Comparison of ENCODE assay signal across 8 cellular contexts in the genomic region with DNA sequence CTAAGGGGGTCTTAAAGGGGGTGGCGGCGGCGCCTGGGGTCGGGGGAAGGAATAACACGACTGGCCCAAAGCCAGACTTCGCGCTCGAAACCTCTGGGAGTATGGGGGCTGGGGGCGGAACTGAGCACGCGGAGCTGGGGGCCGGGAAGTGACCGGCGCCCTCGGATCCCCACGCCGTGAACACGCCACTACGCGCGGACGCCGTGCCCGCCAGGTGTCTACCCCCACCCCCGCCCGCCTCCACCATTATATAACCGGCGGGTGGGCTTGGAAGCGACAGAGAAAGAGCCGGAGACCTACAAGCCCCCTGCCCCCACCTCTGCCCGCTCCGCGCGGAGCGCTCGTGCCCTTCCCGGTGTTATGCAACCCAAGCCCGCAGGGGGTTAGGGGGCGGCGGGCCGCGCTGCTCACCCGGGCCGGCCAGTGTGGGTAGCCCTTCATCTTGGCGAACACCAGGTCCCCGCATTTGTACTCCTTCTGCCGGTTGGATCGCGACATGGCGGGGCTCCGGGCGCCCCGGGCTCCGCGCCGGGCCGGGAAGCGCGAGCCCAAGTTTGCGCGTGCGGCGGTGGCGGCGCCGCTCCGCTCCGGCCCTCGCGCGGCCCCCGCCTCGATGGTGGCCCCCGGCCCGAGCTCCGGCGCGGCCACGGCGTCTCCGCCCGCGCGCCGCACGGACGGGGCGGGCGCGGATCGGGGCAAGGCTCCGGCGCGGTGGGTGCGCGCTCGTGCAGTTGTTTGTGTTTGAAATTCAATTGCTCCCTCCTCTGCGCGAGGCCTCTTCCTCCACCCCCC. TPM values are rescaled to one million over a fixed set of nuclear protein-coding genes. Genes with fewer than 3 reads are reported as not detected.
A peak's percentile ranks its signal among the peaks of the same experiment; 100 is the strongest.
DNase-seq lines count a peak whose midpoint lies in the region; ATAC-seq, FAIRE-seq and TF ChIP-seq lines count a peak whose summit lies in the region.

A gene (minus strand): TSS at position 744 of the 792 bp plus-strand sequence. CDS start 246 bp downstream, at position 498.

- peaks cover 62% of the 10 kb centered on the region for H3K79me2 ChIP-seq in keratinocyte (ENCODE audit: control insufficient read depth, insufficient read depth, low read length)

- H3K9me3 ChIP-seq in SK-N-MC (ENCODE audit: low read depth, low read length), result no peaks in the 10 kb centered on the region
- H3K9me3 ChIP-seq in keratinocyte (ENCODE audit: control insufficient read depth, low read depth, low read length), result no peaks in the 10 kb centered on the region

- H3K4me3 ChIP-seq in SK-N-MC, result peak within 1 kb of the TSS; percentile 99
- H3K4me3 ChIP-seq in keratinocyte (ENCODE audit: control insufficient read depth in 2 of 3, extremely low read depth in 1 of 3, insufficient read depth in 2 of 3, low read depth in 1 of 3, low read length in 3 of 3), result peak within 1 kb of the TSS; percentile 88 to 99 (median 97)

- H4K20me1 ChIP-seq in keratinocyte (ENCODE audit: control insufficient read depth, extremely low read depth, insufficient read depth, low read length), result no peaks in the 10 kb centered on the region

- H3K9ac ChIP-seq in SK-N-MC (ENCODE audit: insufficient read length), result peak within 1 kb of the TSS; percentile 99
- H3K9ac ChIP-seq in keratinocyte (ENCODE audit: control insufficient read depth, extremely low read depth, insufficient read depth, low read length), result peak within 1 kb of the TSS; percentile 100

- H3K9me1 ChIP-seq in keratinocyte (ENCODE audit: control insufficient read depth, extremely low read depth, insufficient read depth, low read length), result no peaks in the 10 kb centered on the region

- H3K4me1 ChIP-seq in keratinocyte (ENCODE audit: control insufficient read depth, extremely low read depth, insufficient read depth, low read length), result peaks cover 40% of the 10 kb centered on the region

- H3K36me3 ChIP-seq in SK-N-MC (ENCODE audit: insufficient read depth, low read length) (peaks cover 5% of the 10 kb centered on the region; the same call in 1 of the 2 replicates), keratinocyte (ENCODE audit: control insufficient read depth in 2 of 2, extremely low read depth in 1 of 2, insufficient read depth in 2 of 2, low read length in 2 of 2) (peaks cover 3 to 15% of the 10 kb centered on the region in 2 experiments)

- no peak for FAIRE-seq in keratinocyte (lab: Jason Lieb, UNC)

- ATAC-seq in HG03097 (IDR thresholded peaks at IDR 0.05; ENCODE audit: low FRiP score, unreplicated experiment), result peak; percentile 6
- no peak for ATAC-seq in HG03095 (IDR thresholded peaks at IDR 0.05; ENCODE audit: unreplicated experiment)

- dilution Hi-C loops in keratinocyte (cut with MboI; ENCODE audit: extremely low pct_ligation_motif_present, low sequenced_read_pairs), result no loop called here

- no peaks in the 10 kb centered on the region for H3K27me3 ChIP-seq in keratinocyte (ENCODE audit: control insufficient read depth, extremely low read depth, insufficient read depth, low read length)

- no peak for TF ChIP-seq CTCF in keratinocyte (optimal IDR thresholded peaks at IDR 0.05 in 1 of 3, IDR thresholded peaks at IDR 0.05 in 1 of 3, conservative IDR thresholded peaks at IDR 0.05 in 1 of 3; ENCODE audit: extremely low read depth in 1 of 3, insufficient read depth in 2 of 3, low read length in 3 of 3)

- H3K4me2 ChIP-seq in keratinocyte (ENCODE audit: control insufficient read depth, extremely low read depth, insufficient read depth, low read depth, low read length), result peak within 1 kb of the TSS; percentile 100

- peak; percentile 38 for DNase-seq in stimulated activated CD4-positive, alpha-beta T cell treated with anti-CD3 and anti-CD28 coated beads, Interleukin-12 subunit alpha, Interleukin-12 subunit beta, amount 100 ng/mL, for 4 hours
- DNase-seq in stimulated activated CD4-positive, alpha-beta T cell treated with anti-CD3 and anti-CD28 coated beads, Interleukin-2, amount 100 ng/mL, for 48 hours, result no peak
- DNase-seq in SK-N-MC (ENCODE audit: low read depth, low spot score), result no peak
- peak in 36 of 61 donors; percentile 24 to 80 (median 54) for DNase-seq in caudate nucleus (lab: John Stamatoyannopoulos, UW)
- no peak for DNase-seq in keratinocyte (ENCODE audit: low read depth, low spot score)
- peak; percentile 36 for DNase-seq in stimulated activated CD4-positive, alpha-beta T cell treated with anti-CD3 and anti-CD28 coated beads, Interleukin-1b, Interleukin-23, amount 100 ng/mL, for 48 hours

- H2AFZ ChIP-seq in keratinocyte (ENCODE audit: control insufficient read depth, low read length), result peak within 1 kb of the TSS; percentile 66

- H3K27ac ChIP-seq in SK-N-MC (peak within 1 kb of the TSS; percentile 94), caudate nucleus (ENCODE audit: low read depth, low read length) (peak within 1 kb of the TSS; percentile 99), keratinocyte (ENCODE audit: control insufficient read depth, insufficient read depth, low read length) (peak within 1 kb of the TSS; percentile 98)

RNA-seq across cellular contexts. Expression of the gene that starts here (rescaled TPM):
- 172 to 240 TPM (median 196 TPM) in 3 replicates for polyA plus RNA-seq in keratinocyte
- polyA plus RNA-seq in keratinocyte (2011; ENCODE audit: low read depth), result 161 TPM
- 221 and 240 TPM in 2 replicates for polyA plus RNA-seq in keratinocyte (2011; cell fraction: cytosol; rRNA removed)
- 107 and 111 TPM in 2 replicates for polyA plus RNA-seq in keratinocyte (2011; cell fraction: nucleus; rRNA removed)
- polyA plus RNA-seq in keratinocyte (2012; ENCODE audit: low replicate concordance), result 213 and 246 TPM in 2 replicates
- polyA minus RNA-seq in keratinocyte, result 108 to 149 TPM (median 125 TPM) in 3 replicates
- 141 TPM for polyA minus RNA-seq in keratinocyte (2011; cell fraction: cytosol; rRNA and poly(A)+ RNA removed)
- 32.3 and 52.1 TPM in 2 replicates for polyA minus RNA-seq in keratinocyte (2011; cell fraction: nucleus; rRNA and poly(A)+ RNA removed)

Comparison
In these comparisons a context has a peak if more than half of its experiments do, and no peak if none do; other contexts are left out.
1. DNase-seq: peak in stimulated activated CD4-positive, alpha-beta T cell treated with anti-CD3 and anti-CD28 coated beads, Interleukin-12 subunit alpha, Interleukin-12 subunit beta, amount 100 ng/mL, for 4 hours (single experiment), caudate nucleus (36 of 61) and stimulated activated CD4-positive, alpha-beta T cell treated with anti-CD3 and anti-CD28 coated beads, Interleukin-1b, Interleukin-23, amount 100 ng/mL, for 48 hours (single experiment); none in stimulated activated CD4-positive, alpha-beta T cell treated with anti-CD3 and anti-CD28 coated beads, Interleukin-2, amount 100 ng/mL, for 48 hours (0 of 2), SK-N-MC (single experiment) and keratinocyte (single experiment).
2. Peak in every context shown above with its lines, with median percentiles within 50 percentile points of each other: H3K27ac ChIP-seq.